9 cellular contexts compared by ENCODE assay signal in the genomic region with DNA sequence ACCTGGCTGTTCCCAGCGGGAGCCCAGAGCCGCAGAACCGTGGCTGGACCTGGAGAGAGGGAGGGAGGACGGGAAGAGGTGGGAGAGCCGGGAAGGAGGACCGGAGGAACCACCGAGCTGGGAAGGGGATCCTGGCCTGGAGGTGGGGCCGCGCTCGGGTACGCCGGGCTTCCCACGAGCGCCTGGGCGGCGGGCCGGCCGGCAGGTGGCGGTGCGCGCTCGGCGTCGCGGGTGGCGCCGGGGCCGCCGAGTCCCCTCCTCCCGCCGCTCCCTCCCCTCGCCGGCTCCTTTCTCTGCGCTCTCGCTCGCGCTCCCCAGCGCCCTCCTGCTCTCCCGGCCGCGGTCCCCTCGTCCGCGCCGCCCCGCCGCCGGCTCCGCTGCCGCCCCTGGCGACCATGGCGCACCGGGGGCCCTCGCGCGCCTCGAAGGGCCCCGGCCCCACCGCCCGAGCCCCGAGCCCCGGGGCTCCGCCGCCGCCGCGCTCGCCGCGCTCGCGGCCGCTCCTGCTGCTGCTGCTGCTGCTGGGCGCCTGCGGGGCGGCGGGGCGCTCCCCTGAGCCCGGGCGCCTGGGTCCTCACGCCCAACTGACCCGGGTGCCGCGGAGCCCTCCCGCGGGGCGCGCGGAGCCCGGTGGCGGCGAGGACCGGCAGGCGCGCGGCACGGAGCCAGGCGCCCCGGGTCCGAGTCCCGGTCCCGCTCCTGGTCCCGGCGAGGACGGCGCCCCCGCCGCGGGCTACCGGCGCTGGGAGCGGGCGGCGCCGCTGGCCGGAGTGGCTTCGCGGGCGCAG. TPM values are rescaled to one million over a fixed set of nuclear protein-coding genes. Genes with fewer than 3 reads are reported as not detected.
A peak's percentile ranks its signal among the peaks of the same experiment; 100 is the strongest.
DNase-seq lines count a peak whose midpoint lies in the region; ATAC-seq, FAIRE-seq and TF ChIP-seq lines count a peak whose summit lies in the region.
"Had no signal": no experiment of that assay in that cellular context is flagged by ENCODE, and none has a peak within 500 bp of the region (broad histone marks: within the 10 kb centered on the region; RNA-seq: fewer than 3 reads in every experiment).

Gene SORCS2, plus strand, starts transcription at position 287 of the 788 bp plus-strand sequence.

- peaks cover 12% of the 10 kb centered on the region; the same call in 2 of the 3 replicates for H3K4me1 ChIP-seq in A549
- peaks cover 0 to 11% of the 10 kb centered on the region in 2 donors for H3K4me1 ChIP-seq in lung (ENCODE audit: control insufficient read depth in 2 of 2, insufficient read depth in 2 of 2, low read length in 2 of 2)

- FAIRE-seq in A549 (lab: Jason Lieb, UNC): no peak

- no peaks in the 10 kb centered on the region for H3K4me1 Mint-ChIP-seq in activated CD4-positive, alpha-beta T cell treated with anti-CD3 and anti-CD28 coated beads, Interleukin-2, amount 10 ng/mL, durations not matched to agents 24 days and 14 days

- POLR2A ChIA-PET in A549 (lab: Yijun Ruan, JAX): no interaction called here

- CTCF ChIA-PET in A549 (lab: Yijun Ruan, JAX): interaction anchor here (0.6 to 7.4 kb wide), 36 partner anchors 9 to 527 kb away, joined by 3 to 55 read pairs (median 5); no protein-coding TSS in a partner anchor

- peak within 1 kb of the TSS; percentile 98 for H3K4me2 ChIP-seq in A549

- peaks cover 55% of the 10 kb centered on the region for H3K27me3 Mint-ChIP-seq in activated CD4-positive, alpha-beta T cell treated with anti-CD3 and anti-CD28 coated beads, Interleukin-2, amount 10 ng/mL, durations not matched to agents 24 days and 14 days

- TF ChIP-seq RAD21 in A549 (conservative IDR thresholded peaks at IDR 0.05 in 1 of 2, IDR thresholded peaks at IDR 0.05 in 1 of 2): peak; percentile 52 to 93; a peak in 4 of 5 replicates

- H3K27ac ChIP-seq in A549 (peak within 1 kb of the TSS; percentile 66 to 96), lung (ENCODE audit: low read depth in 1 of 2, low read length in 1 of 2) (no peak within 1 kb of the TSS)

- no peak for TF ChIP-seq POLR2A in A549 (IDR thresholded peaks at IDR 0.05; ENCODE audit: low read length)

- H3K36me3 Mint-ChIP-seq in activated CD4-positive, alpha-beta T cell treated with anti-CD3 and anti-CD28 coated beads, Interleukin-2, amount 10 ng/mL, durations not matched to agents 24 days and 14 days (ENCODE audit: low read depth): no peaks in the 10 kb centered on the region

- DNase-seq in A549 (ENCODE audit: low read depth in 1 of 2, low spot score in 1 of 2) (peak; percentile 42 to 46), NCI-H1092 treated with DMSO at 0.1 percent for 48 hours (lab: John Stamatoyannopoulos, UW) (peak; percentile 67), ecto neural progenitor cell (ENCODE audit: low spot score) (peak; percentile 86), lung (ENCODE audit: low spot score) (no peak)
- DNase-seq in activated CD4-positive, alpha-beta T cell treated with anti-CD3 and anti-CD28 coated beads, Interleukin-2, amount 10 ng/mL, durations not matched to agents 24 days and 14 days: peak; percentile 85
- peak; percentile 29 to 54 for DNase-seq in stimulated activated CD4-positive, alpha-beta T cell treated with anti-CD3 and anti-CD28 coated beads, Interleukin-4, amount 100 ng/mL, for 4 hours

- intact Hi-C loops in activated CD4-positive, alpha-beta T cell treated with anti-CD3 and anti-CD28 coated beads, Interleukin-2, amount 10 ng/mL, durations not matched to agents 24 days and 14 days (cut with micrococcal nuclease): loop anchor here (5.0 kb wide), 1 partner anchor 525 kb away; no protein-coding TSS in a partner anchor

- 2% methylated on average over 12 of the region's 119 CpGs for WGBS in A549 (ENCODE audit: missing lambda C conversion rate)
- WGBS in lung, 2 donors: 1% methylated on average over 52 to 119 of the region's 119 CpGs

- peak within 1 kb of the TSS; percentile 56 for H3K4me3 ChIP-seq in A549
- no peak within 1 kb of the TSS for H3K4me3 ChIP-seq in lung

- peaks cover 4% of the 10 kb centered on the region for H3K27me3 ChIP-seq in lung (ENCODE audit: control insufficient read depth, insufficient read depth)

- H3K9me3 ChIP-seq in A549 (no peaks in the 10 kb centered on the region), lung (ENCODE audit: control insufficient read depth in 2 of 2, insufficient read depth in 1 of 2, low read length in 1 of 2) (no peaks in the 10 kb centered on the region)

- no peaks in the 10 kb centered on the region for H3K36me3 ChIP-seq in lung (ENCODE audit: control insufficient read depth in 2 of 2, insufficient read depth in 2 of 2, low read length in 2 of 2)

- ATAC-seq in A549: peak; percentile 82 to 84
- peak; percentile 78 for ATAC-seq in GM18498 (IDR thresholded peaks at IDR 0.05; ENCODE audit: unreplicated experiment)
- ATAC-seq in lung (ENCODE audit: insufficient read depth, low FRiP score): peak; percentile 60
- no peak for ATAC-seq in GM19035 (IDR thresholded peaks at IDR 0.05; ENCODE audit: unreplicated experiment)

- no peaks in the 10 kb centered on the region for H3K9me3 Mint-ChIP-seq in activated CD4-positive, alpha-beta T cell treated with anti-CD3 and anti-CD28 coated beads, Interleukin-2, amount 10 ng/mL, durations not matched to agents 24 days and 14 days

- H3K4me3 Mint-ChIP-seq in activated CD4-positive, alpha-beta T cell treated with anti-CD3 and anti-CD28 coated beads, Interleukin-2, amount 10 ng/mL, durations not matched to agents 24 days and 14 days: peak within 1 kb of the TSS; percentile 51

- TF ChIP-seq CTCF in A549 (IDR thresholded peaks at IDR 0.05) (peak; percentile 78), lung (IDR thresholded peaks at IDR 0.05; ENCODE audit: control extremely low read depth, extremely low read depth) (peak; percentile 23)

- H3K27ac Mint-ChIP-seq in activated CD4-positive, alpha-beta T cell treated with anti-CD3 and anti-CD28 coated beads, Interleukin-2, amount 10 ng/mL, durations not matched to agents 24 days and 14 days: no peak within 1 kb of the TSS

- TF ChIP-seq EP300 in A549 (IDR thresholded peaks at IDR 0.05): no peak

TF ChIP-seq in A549, 52 proteins besides CTCF, POLR2A, EP300 and RAD21:
- TF ChIP-seq SMC3 (IDR thresholded peaks at IDR 0.05) (peak; percentile 96), RARB (CRISPR knock-in tag; IDR thresholded peaks at IDR 0.05) (no peak)

RNA-seq across cellular contexts. Expression of gene SORCS2, which starts in this region (rescaled TPM):
- polyA plus RNA-seq in A549 (2011; rRNA removed) (1.4 and 2.3 TPM in 2 replicates), A549 (2017; fragmentation: RNase III; extraction: RNeasy Plus Mini Kit Qiagen cat#74134 plus additional on column Dnase treatment) (4.3 to 5.1 TPM (median 4.6 TPM) in 3 replicates), lung (1 to 10 TPM; 2.2 to 2.3 TPM)
- polyA plus RNA-seq in A549 (2012; cell fraction: cytosol; rRNA removed): 1.5 and 1.8 TPM in 2 replicates
- 6.5 and 7.7 TPM in 2 replicates for polyA plus RNA-seq in A549 (2012; cell fraction: nucleus; rRNA removed)
- 1.6 and 2.1 TPM in 2 replicates for polyA minus RNA-seq in A549 (2011; rRNA and poly(A)+ RNA removed)
- 0.05 TPM in 1 of 2 replicates, not detected in the other for total RNA-seq in activated CD4-positive, alpha-beta T cell treated with anti-CD3 and anti-CD28 coated beads, Interleukin-2, amount 10 ng/mL, durations not matched to agents 24 days and 14 days
- total RNA-seq in lung: 1 to 10 TPM; 2.7 to 7.7 TPM
- total RNA-seq: pulmonary artery endothelial cell had no signal

Comparison
In these comparisons a context has a peak if more than half of its experiments do, and no peak if none do; other contexts are left out.
1. Peak in DNase-seq in activated CD4-positive, alpha-beta T cell treated with anti-CD3 and anti-CD28 coated beads, Interleukin-2, amount 10 ng/mL, durations not matched to agents 24 days and 14 days; RNA of the gene not detected or under 1 TPM.
2. H3K27ac ChIP-seq: peak in A549 (2 of 2); none in lung (0 of 2).